9 cellular contexts compared by ENCODE assay signal in genomic region chr14:104972301-104973211, GRCh38. TPM values are rescaled to one million over a fixed set of nuclear protein-coding genes. Genes with fewer than 3 reads are reported as not detected.
DNase-seq lines count a peak whose midpoint lies in the region; ATAC-seq and TF ChIP-seq lines count a peak whose summit lies in the region.
"Had no signal": no experiment of that assay in that cellular context is flagged by ENCODE, and none has a peak within 500 bp of the region (broad histone marks: within the 10 kb centered on the region; RNA-seq: fewer than 3 reads in every experiment).

No MANE protein-coding gene starts in this region.

- peaks cover 6 to 7% of the 10 kb centered on the region in 2 donors for H3K4me1 Mint-ChIP-seq in natural killer cell treated with Interleukin-12 subunit alpha and Interleukin-12 subunit beta and Interleukin-15 and Interleukin-18, amount 100 ng/mL, for 72 hours (ENCODE audit: low read depth in 2 of 2)
- H3K4me1 Mint-ChIP-seq in natural killer cell (peaks cover 8 to 13% of the 10 kb centered on the region in 2 donors), immature natural killer cell (peaks cover 8 to 9% of the 10 kb centered on the region in 2 donors)
- peaks cover 8% of the 10 kb centered on the region for H3K4me1 Mint-ChIP-seq in activated naive CD4-positive, alpha-beta T cell treated with anti-CD3 and anti-CD28 coated beads for 36 hours (ENCODE audit: low read depth)

- no peaks in the 10 kb centered on the region for H3K27me3 ChIP-seq in breast epithelium

- no peaks in the 10 kb centered on the region for H3K36me3 Mint-ChIP-seq in natural killer cell treated with Interleukin-12 subunit alpha and Interleukin-12 subunit beta and Interleukin-15 and Interleukin-18, amount 100 ng/mL, for 72 hours
- H3K36me3 Mint-ChIP-seq in natural killer cell (no peaks in the 10 kb centered on the region), immature natural killer cell (no peaks in the 10 kb centered on the region)
- no peaks in the 10 kb centered on the region for H3K36me3 Mint-ChIP-seq in activated naive CD4-positive, alpha-beta T cell treated with anti-CD3 and anti-CD28 coated beads for 36 hours (ENCODE audit: low read depth)

- CTCF ChIA-PET in activated naive CD4-positive, alpha-beta T cell treated with anti-CD3 and anti-CD28 coated beads for 36 hours (lab: Charles Lee) = interaction anchor here (1.4 to 6.7 kb wide), 2 partner anchors 16 to 72 kb away, joined by 4 to 129 read pairs; no protein-coding TSS in a partner anchor

- 24 to 44% methylated on average over 19 to 23 of the region's 30 CpGs for WGBS in lower leg skin, 2 donors

- H3K9me3 Mint-ChIP-seq in natural killer cell treated with Interleukin-12 subunit alpha and Interleukin-12 subunit beta and Interleukin-15 and Interleukin-18, amount 100 ng/mL, for 72 hours = no peaks in the 10 kb centered on the region
- H3K9me3 Mint-ChIP-seq in natural killer cell (no peaks in the 10 kb centered on the region), immature natural killer cell (peaks cover 0 to 2% (median 0%) of the 10 kb centered on the region in 6 donors)
- no peaks in the 10 kb centered on the region for H3K9me3 Mint-ChIP-seq in activated naive CD4-positive, alpha-beta T cell treated with anti-CD3 and anti-CD28 coated beads for 36 hours

- TF ChIP-seq CTCF in natural killer cell (IDR thresholded peaks at IDR 0.05) (no peak), breast epithelium (IDR thresholded peaks at IDR 0.05) (peak in 1 of 3 donors; percentile 12), lower leg skin (IDR thresholded peaks at IDR 0.05) (no peak)

- peaks cover 32 to 67% of the 10 kb centered on the region in 2 donors for H3K4me1 ChIP-seq in breast epithelium

- peak overlapping the region; percentile 95 to 97 for H3K27ac ChIP-seq in breast epithelium
- H3K27ac ChIP-seq: C4-2B had no signal

- no peaks in the 10 kb centered on the region for H3K9me3 ChIP-seq in breast epithelium

- no peak overlapping the region for H3K4me3 Mint-ChIP-seq in natural killer cell treated with Interleukin-12 subunit alpha and Interleukin-12 subunit beta and Interleukin-15 and Interleukin-18, amount 100 ng/mL, for 72 hours
- H3K4me3 Mint-ChIP-seq in natural killer cell (no peak overlapping the region), immature natural killer cell (no peak overlapping the region)
- no peak overlapping the region for H3K4me3 Mint-ChIP-seq in activated naive CD4-positive, alpha-beta T cell treated with anti-CD3 and anti-CD28 coated beads for 36 hours

- DNase-seq in natural killer cell treated with Interleukin-12 subunit alpha and Interleukin-12 subunit beta and Interleukin-15 and Interleukin-18, amount 100 ng/mL, for 72 hours (ENCODE audit: low spot score) = peak; percentile 54
- DNase-seq in natural killer cell (no peak), breast epithelium (ENCODE audit: low spot score in 2 of 2) (peak; percentile 84 to 87), lower leg skin (ENCODE audit: low spot score in 2 of 2) (peak; percentile 85 to 97), immature natural killer cell (no peak), activated gamma-delta T cell (lab: John Stamatoyannopoulos, UW) (no peak), foreskin melanocyte (no peak)
- no peak for DNase-seq in activated naive CD4-positive, alpha-beta T cell treated with anti-CD3 and anti-CD28 coated beads for 36 hours

- peaks cover 8 to 11% of the 10 kb centered on the region in 2 donors for H3K27me3 Mint-ChIP-seq in natural killer cell treated with Interleukin-12 subunit alpha and Interleukin-12 subunit beta and Interleukin-15 and Interleukin-18, amount 100 ng/mL, for 72 hours
- peaks cover 8 to 12% of the 10 kb centered on the region in 2 donors for H3K27me3 Mint-ChIP-seq in natural killer cell (ENCODE audit: low read depth in 2 of 2)
- H3K27me3 Mint-ChIP-seq in immature natural killer cell (ENCODE audit: low read depth in 3 of 3) = peaks cover 3 to 5% (median 5%) of the 10 kb centered on the region in 3 donors
- peaks cover 23% of the 10 kb centered on the region for H3K27me3 Mint-ChIP-seq in activated naive CD4-positive, alpha-beta T cell treated with anti-CD3 and anti-CD28 coated beads for 36 hours (ENCODE audit: low read depth)

- peak overlapping the region in 1 of 3 donors; percentile 35 for H3K4me3 ChIP-seq in breast epithelium
- H3K4me3 ChIP-seq in lower leg skin (ENCODE audit: low read depth, poor library complexity, severe bottlenecking) = no peak overlapping the region

- H3K27ac Mint-ChIP-seq in natural killer cell treated with Interleukin-12 subunit alpha and Interleukin-12 subunit beta and Interleukin-15 and Interleukin-18, amount 100 ng/mL, for 72 hours = no peak overlapping the region
- H3K27ac Mint-ChIP-seq in natural killer cell (no peak overlapping the region), immature natural killer cell (no peak overlapping the region)
- H3K27ac Mint-ChIP-seq in activated naive CD4-positive, alpha-beta T cell treated with anti-CD3 and anti-CD28 coated beads for 36 hours = no peak overlapping the region

- TF ChIP-seq POLR2A in breast epithelium (IDR thresholded peaks at IDR 0.05) (no peak), lower leg skin (IDR thresholded peaks at IDR 0.05) (no peak)

- intact Hi-C loops in natural killer cell (cut with micrococcal nuclease) (loop anchor here (10.0 kb wide), 1 partner anchor 382 kb away; no protein-coding TSS in a partner anchor), breast epithelium (cut with DNase I; ENCODE audit: low total_unique reads) (loop anchor here (5.0 kb wide), 1 partner anchor 40 kb away; no protein-coding TSS in a partner anchor), lower leg skin (cut with DNase I; ENCODE audit: low total_unique reads) (no loop called here)
- intact Hi-C loops in activated naive CD4-positive, alpha-beta T cell treated with anti-CD3 and anti-CD28 coated beads for 36 hours (cut with micrococcal nuclease) = no loop called here

- H3K36me3 ChIP-seq in breast epithelium = no peaks in the 10 kb centered on the region

- no peak for ATAC-seq in natural killer cell treated with Interleukin-12 subunit alpha and Interleukin-12 subunit beta and Interleukin-15 and Interleukin-18, amount 100 ng/mL, for 72 hours
- ATAC-seq in natural killer cell = no peak

RNA-seq across cellular contexts. Expression of gene AHNAK2, which starts 5.6 kb away (rescaled TPM):
- not detected for total RNA-seq in natural killer cell treated with Interleukin-12 subunit alpha and Interleukin-12 subunit beta and Interleukin-15 and Interleukin-18, amount 100 ng/mL, for 72 hours
- total RNA-seq in natural killer cell (under 1 TPM in 1 of 3 donors, not detected in 2; 0.05 TPM), breast epithelium (10 to 100 TPM; 15.1 to 46.7 (median 19.3) TPM), lower leg skin (100 to 1,000 TPM; 671 to 950 (median 756) TPM)
- polyA plus RNA-seq in immature natural killer cell = not detected
- total RNA-seq in activated naive CD4-positive, alpha-beta T cell treated with anti-CD3 and anti-CD28 coated beads for 36 hours = under 1 TPM; 0.10 TPM

RNA-seq across cellular contexts. Expression of gene CLBA1, which starts 13.0 kb away (rescaled TPM):
- 1 to 10 TPM; 1.2 to 1.5 TPM for total RNA-seq in natural killer cell treated with Interleukin-12 subunit alpha and Interleukin-12 subunit beta and Interleukin-15 and Interleukin-18, amount 100 ng/mL, for 72 hours
- total RNA-seq in natural killer cell (1 to 10 TPM; 1.2 to 1.8 (median 1.3) TPM), breast epithelium (10 to 100 TPM in 1 of 3 donors, 1 to 10 TPM in 2; 4.5 to 17.0 (median 8.8) TPM), lower leg skin (10 to 100 TPM in 1 of 4 donors, 1 to 10 TPM in 3; 2.2 to 11.7 (median 6.5) TPM)
- under 1 TPM in 2 of 3 donors, not detected in 1; 0.37 to 0.57 TPM for polyA plus RNA-seq in immature natural killer cell
- total RNA-seq in activated naive CD4-positive, alpha-beta T cell treated with anti-CD3 and anti-CD28 coated beads for 36 hours = under 1 TPM; 0.40 to 0.43 TPM

RNA-seq across cellular contexts. Expression of gene PLD4, which starts 47.9 kb away (rescaled TPM):
- total RNA-seq in natural killer cell treated with Interleukin-12 subunit alpha and Interleukin-12 subunit beta and Interleukin-15 and Interleukin-18, amount 100 ng/mL, for 72 hours = not detected
- total RNA-seq in natural killer cell (1 to 10 TPM; 1.7 to 7.2 (median 2.9) TPM), breast epithelium (1 to 10 TPM in 1 of 3 donors, under 1 TPM in 1, not detected in 1; 0.33 to 4.0 TPM), lower leg skin (1 to 10 TPM in 3 of 4 donors, under 1 TPM in 1; 0.84 to 2.6 (median 1.2) TPM)
- 10 to 100 TPM in 2 of 3 donors, 1 to 10 TPM in 1; 2.3 to 49.3 (median 19.7) TPM for polyA plus RNA-seq in immature natural killer cell
- not detected for total RNA-seq in activated naive CD4-positive, alpha-beta T cell treated with anti-CD3 and anti-CD28 coated beads for 36 hours

RNA-seq across cellular contexts. Expression of gene CDCA4, which starts 48.3 kb away (rescaled TPM):
- total RNA-seq in natural killer cell treated with Interleukin-12 subunit alpha and Interleukin-12 subunit beta and Interleukin-15 and Interleukin-18, amount 100 ng/mL, for 72 hours = 10 to 100 TPM; 39.9 to 71.5 TPM
- total RNA-seq in natural killer cell (10 to 100 TPM; 10.3 to 20.7 (median 16.6) TPM), breast epithelium (10 to 100 TPM in 2 of 3 donors, 1 to 10 TPM in 1; 5.1 to 10.4 (median 10.2) TPM), lower leg skin (10 to 100 TPM; 39.3 to 45.7 (median 41.5) TPM)
- 10 to 100 TPM; 14.5 to 18.3 (median 14.6) TPM for polyA plus RNA-seq in immature natural killer cell
- 10 to 100 TPM; 59.6 to 60.4 TPM for total RNA-seq in activated naive CD4-positive, alpha-beta T cell treated with anti-CD3 and anti-CD28 coated beads for 36 hours

Comparison
In these comparisons a context has a peak if more than half of its experiments do, and no peak if none do; other contexts are left out.
1. DNase-seq: peak in natural killer cell treated with Interleukin-12 subunit alpha and Interleukin-12 subunit beta and Interleukin-15 and Interleukin-18, amount 100 ng/mL, for 72 hours (single experiment), breast epithelium (2 of 2) and lower leg skin (2 of 2); none in natural killer cell (single experiment), immature natural killer cell (0 of 3), activated naive CD4-positive, alpha-beta T cell treated with anti-CD3 and anti-CD28 coated beads for 36 hours (single experiment), activated gamma-delta T cell (single experiment) and foreskin melanocyte (single experiment).
2. RNA of gene AHNAK2, which starts 5.6 kb away (total RNA-seq): 671 to 950 TPM in lower leg skin and 15.1 to 46.7 TPM in breast epithelium; 0.10 TPM in activated naive CD4-positive, alpha-beta T cell treated with anti-CD3 and anti-CD28 coated beads for 36 hours, not detected in natural killer cell treated with Interleukin-12 subunit alpha and Interleukin-12 subunit beta and Interleukin-15 and Interleukin-18, amount 100 ng/mL, for 72 hours and 0.05 TPM in natural killer cell; every median in the first group is over 10 times any median in the second.
3. intact Hi-C loops: an anchor here in natural killer cell (10.0 kb wide) and breast epithelium (5.0 kb wide); none called in lower leg skin and activated naive CD4-positive, alpha-beta T cell treated with anti-CD3 and anti-CD28 coated beads for 36 hours.